In the genomic region with DNA sequence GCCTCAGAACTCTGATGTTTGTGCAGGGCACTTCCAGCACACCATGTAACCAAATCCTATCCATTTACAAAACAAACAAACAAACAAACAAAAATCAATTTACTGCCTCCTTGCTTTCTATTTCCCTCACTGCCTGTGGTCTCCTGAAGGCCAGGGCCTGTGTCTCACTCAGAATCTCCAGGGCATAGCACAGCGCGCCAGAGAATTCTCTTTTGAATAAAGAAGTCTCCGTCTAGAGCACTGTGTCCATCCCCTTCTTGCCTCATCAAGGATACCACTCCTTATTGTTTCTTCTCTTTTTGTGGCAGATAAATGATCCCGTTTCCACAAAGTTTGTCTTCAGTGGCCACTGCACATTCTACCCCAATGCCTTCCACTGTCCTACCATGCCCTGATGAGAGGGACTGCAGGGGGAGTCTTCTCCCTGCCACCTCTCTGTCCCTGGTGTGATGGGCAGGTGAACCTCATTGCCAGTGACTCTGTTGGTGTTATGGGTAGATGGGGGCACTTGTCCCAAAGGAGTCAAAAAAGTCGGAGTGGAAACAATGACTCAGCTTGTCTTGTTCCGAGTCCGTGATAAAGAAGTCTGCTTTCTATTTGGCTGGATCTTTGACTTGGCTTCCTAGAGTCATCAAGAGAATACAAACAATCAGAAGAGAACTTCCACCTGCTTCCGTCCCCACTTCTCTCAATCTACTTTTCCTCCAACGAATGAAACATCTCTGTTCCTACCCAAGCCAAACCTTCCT, we compare ENCODE assay signal across 22 cellular contexts. TPM values are rescaled to one million over a fixed set of nuclear protein-coding genes. Genes with fewer than 3 reads are reported as not detected.
DNase-seq lines count a peak whose midpoint lies in the region; ATAC-seq, FAIRE-seq and TF ChIP-seq lines count a peak whose summit lies in the region.
"Had no signal": no experiment of that assay in that cellular context is flagged by ENCODE, and none has a peak within 500 bp of the region (broad histone marks: within the 10 kb centered on the region; RNA-seq: fewer than 3 reads in every experiment).

No MANE protein-coding gene starts in this region.

- peak; percentile 28 for ATAC-seq in activated CD4-positive, alpha-beta T cell treated with anti-CD3 and anti-CD28 coated beads for 36 hours
- ATAC-seq in pancreas: no peak
- no peak for ATAC-seq in GM19395 (IDR thresholded peaks at IDR 0.05; ENCODE audit: unreplicated experiment)

- H3K4me3 Mint-ChIP-seq in activated CD4-positive, alpha-beta T cell treated with anti-CD3 and anti-CD28 coated beads for 36 hours: peak overlapping the region; percentile 30
- peak overlapping the region; percentile 14 for H3K4me3 Mint-ChIP-seq in activated CD4-positive, alpha-beta memory T cell treated with anti-CD3 and anti-CD28 coated beads, Interleukin-2, amount 10 ng/mL, durations not matched to agents 7 days and 5 days

- WGBS in small intestine, 3 donors: 61 to 69% (median 63%) methylated on average over 9 of the region's 9 CpGs
- WGBS in pancreas, 2 donors: 55 to 64% methylated on average over 9 of the region's 9 CpGs

- H3K4me3 ChIP-seq in fibroblast of pulmonary artery (replicated peaks; ENCODE audit: low read depth, low read length) (no peak overlapping the region), small intestine (ENCODE audit: low read depth in 1 of 2, low read length in 2 of 2) (no peak overlapping the region), pancreas (no peak overlapping the region)
- H3K4me3 ChIP-seq: upper lobe of left lung had no signal

- H3K9me3 Mint-ChIP-seq in activated CD4-positive, alpha-beta T cell treated with anti-CD3 and anti-CD28 coated beads for 36 hours (ENCODE audit: low read depth): no peaks in the 10 kb centered on the region
- no peaks in the 10 kb centered on the region for H3K9me3 Mint-ChIP-seq in activated CD4-positive, alpha-beta memory T cell treated with anti-CD3 and anti-CD28 coated beads, Interleukin-2, amount 10 ng/mL, durations not matched to agents 7 days and 5 days

- H3K4me1 ChIP-seq in small intestine (ENCODE audit: control insufficient read depth in 2 of 2, insufficient read depth in 1 of 2, low read depth in 1 of 2, low read length in 1 of 2) (peaks cover 0 to 2% of the 10 kb centered on the region in 2 donors), pancreas (no peaks in the 10 kb centered on the region)

- POLR2A ChIA-PET in activated CD4-positive, alpha-beta T cell treated with anti-CD3 and anti-CD28 coated beads for 36 hours (lab: Charles Lee): interaction anchor here (0.6 kb wide), 2 partner anchors 16 to 25 kb away, joined by 3 to 6 read pairs; no protein-coding TSS in a partner anchor
- POLR2A ChIA-PET in activated CD4-positive, alpha-beta memory T cell treated with anti-CD3 and anti-CD28 coated beads, Interleukin-2, amount 10 ng/mL, durations not matched to agents 7 days and 5 days (lab: Charles Lee): interaction anchor here (0.6 to 2.3 kb wide), 4 partner anchors 13 to 70 kb away, joined by 3 to 7 read pairs (median 4); no protein-coding TSS in a partner anchor

- intact Hi-C loops in activated CD4-positive, alpha-beta T cell treated with anti-CD3 and anti-CD28 coated beads for 36 hours (cut with DNase I, micrococcal nuclease): no loop called here
- intact Hi-C loops in pancreas (cut with DNase I): no loop called here

- H3K9me3 ChIP-seq in small intestine (ENCODE audit: control insufficient read depth, low read depth) (no peaks in the 10 kb centered on the region), pancreas (no peaks in the 10 kb centered on the region)
- H3K9me3 ChIP-seq: upper lobe of left lung had no signal

- H3K4me1 Mint-ChIP-seq in activated CD4-positive, alpha-beta T cell treated with anti-CD3 and anti-CD28 coated beads for 36 hours: peaks cover 43% of the 10 kb centered on the region
- H3K4me1 Mint-ChIP-seq in activated CD4-positive, alpha-beta memory T cell treated with anti-CD3 and anti-CD28 coated beads, Interleukin-2, amount 10 ng/mL, durations not matched to agents 7 days and 5 days: peaks cover 69% of the 10 kb centered on the region

- H3K27me3 ChIP-seq in small intestine (ENCODE audit: control insufficient read depth in 2 of 2, insufficient read depth in 2 of 2, low read length in 2 of 2) (no peaks in the 10 kb centered on the region), pancreas (no peaks in the 10 kb centered on the region)
- H3K27me3 ChIP-seq: upper lobe of left lung had no signal

- peak overlapping the region; percentile 12 to 33 for H3K27ac ChIP-seq in small intestine (ENCODE audit: low read depth in 1 of 2, low read length in 1 of 2)
- no peak overlapping the region for H3K27ac ChIP-seq in pancreas
- H3K27ac ChIP-seq: 22Rv1, C4-2B, HL-60, KMS-11 had no signal

- CTCF ChIA-PET in activated CD4-positive, alpha-beta T cell treated with anti-CD3 and anti-CD28 coated beads for 36 hours (lab: Charles Lee): interaction anchor here (0.7 kb wide), 1 partner anchor 960 kb away, joined by 3 read pairs; no protein-coding TSS in a partner anchor
- CTCF ChIA-PET in activated CD4-positive, alpha-beta memory T cell treated with anti-CD3 and anti-CD28 coated beads, Interleukin-2, amount 10 ng/mL, durations not matched to agents 7 days and 5 days (lab: Charles Lee): no interaction called here

- H3K36me3 ChIP-seq in small intestine (ENCODE audit: control insufficient read depth in 2 of 2, insufficient read depth in 2 of 2, low read length in 2 of 2) (no peaks in the 10 kb centered on the region), pancreas (no peaks in the 10 kb centered on the region)
- H3K36me3 ChIP-seq: upper lobe of left lung had no signal

- no peaks in the 10 kb centered on the region for H3K27me3 Mint-ChIP-seq in activated CD4-positive, alpha-beta T cell treated with anti-CD3 and anti-CD28 coated beads for 36 hours
- peaks cover 2% of the 10 kb centered on the region for H3K27me3 Mint-ChIP-seq in activated CD4-positive, alpha-beta memory T cell treated with anti-CD3 and anti-CD28 coated beads, Interleukin-2, amount 10 ng/mL, durations not matched to agents 7 days and 5 days

- no peaks in the 10 kb centered on the region for H3K36me3 Mint-ChIP-seq in activated CD4-positive, alpha-beta T cell treated with anti-CD3 and anti-CD28 coated beads for 36 hours (ENCODE audit: low read depth)
- H3K36me3 Mint-ChIP-seq in activated CD4-positive, alpha-beta memory T cell treated with anti-CD3 and anti-CD28 coated beads, Interleukin-2, amount 10 ng/mL, durations not matched to agents 7 days and 5 days (ENCODE audit: low read depth): peaks cover 14% of the 10 kb centered on the region

- TF ChIP-seq CTCF in fibroblast of pulmonary artery (IDR thresholded peaks at IDR 0.05; ENCODE audit: low read length, missing control alignments): no peak
- TF ChIP-seq CTCF in pancreas (IDR thresholded peaks at IDR 0.05): no peak

- DNase-seq in activated CD4-positive, alpha-beta T cell treated with anti-CD3 and anti-CD28 coated beads for 36 hours: no peak
- DNase-seq in activated CD4-positive, alpha-beta T cell treated with anti-CD3 and anti-CD28 coated beads, Interleukin-2, amount 50 U/mL, for 48 hours: no peak
- no peak for DNase-seq in activated CD4-positive, alpha-beta memory T cell treated with anti-CD3 and anti-CD28 coated beads, Interleukin-2, amount 10 ng/mL, durations not matched to agents 7 days and 5 days
- DNase-seq in fibroblast of pulmonary artery (ENCODE audit: low read depth): peak; percentile 57
- DNase-seq in small intestine: no peak
- DNase-seq in pancreas: no peak
- no peak for DNase-seq in NCI-H774 (lab: John Stamatoyannopoulos, UW)
- DNase-seq: activated gamma-delta T cell; cerebellar nuclear complex; EL; left cardiac atrium; NCI-H187 treated with DMSO at 0.1 percent for 48 hours; NCI-H526; stimulated activated CD4-positive, alpha-beta T cell treated with anti-CD3 and anti-CD28 coated beads, Interleukin-2, amount 100 ng/mL, for 24 hours; upper lobe of left lung had no signal

- FAIRE-seq in small intestine (lab: Jason Lieb, UNC): no peak
- FAIRE-seq in pancreas (lab: Jason Lieb, UNC): no peak
- FAIRE-seq: endothelial cell of umbilical vein had no signal

- H3K27ac Mint-ChIP-seq in activated CD4-positive, alpha-beta T cell treated with anti-CD3 and anti-CD28 coated beads for 36 hours: peak overlapping the region; percentile 71
- H3K27ac Mint-ChIP-seq in activated CD4-positive, alpha-beta memory T cell treated with anti-CD3 and anti-CD28 coated beads, Interleukin-2, amount 10 ng/mL, durations not matched to agents 7 days and 5 days: peak overlapping the region; percentile 86

RNA-seq across cellular contexts. Expression of gene XCL2, which starts 30.0 kb away (rescaled TPM):
- 1 to 10 TPM; 1.0 to 1.5 TPM for total RNA-seq in activated CD4-positive, alpha-beta T cell treated with anti-CD3 and anti-CD28 coated beads for 36 hours
- total RNA-seq in activated CD4-positive, alpha-beta memory T cell treated with anti-CD3 and anti-CD28 coated beads, Interleukin-2, amount 10 ng/mL, durations not matched to agents 7 days and 5 days: not detected
- polyA plus RNA-seq in small intestine (under 1 TPM in 1 of 3 donors, not detected in 2; 0.42 TPM), pancreas (under 1 TPM in 1 of 2 donors, not detected in 1; 0.23 TPM)
- total RNA-seq in pancreas: under 1 TPM in 1 of 6 donors, not detected in 5; 0.52 TPM
- total RNA-seq: endothelial cell of umbilical vein, pulmonary artery endothelial cell had no signal
- polyA plus RNA-seq: endothelial cell of umbilical vein had no signal

Comparison
In these comparisons a context has a peak if more than half of its experiments do, and no peak if none do; other contexts are left out.
1. H3K27ac ChIP-seq: peak in small intestine (2 of 2); none in pancreas (0 of 4).